Comparison of ENCODE assay signal across 29 cellular contexts in genomic region chr2:106061971-106062370, GRCh38.
"Had no signal": no experiment of that assay in that cellular context is flagged by ENCODE, and none has a peak within 500 bp of the region (broad histone marks: within the 10 kb centered on the region; RNA-seq: fewer than 3 reads in every experiment).

No MANE protein-coding gene starts in this region.

- H3K9me3 Mint-ChIP-seq: naive B cell; naive thymus-derived CD8-positive, alpha-beta T cell; neural crest cell; stimulated activated naive B cell treated with anti-CD40 and anti-IgM and Interleukin-4, amounts not matched to agents 10 μg/mL and 1 μg/mL and 100 μg/mL, for 72 hours had no signal

- ATAC-seq: naive thymus-derived CD8-positive, alpha-beta T cell; natural killer cell treated with Interleukin-12 subunit alpha and Interleukin-12 subunit beta and Interleukin-15 and Interleukin-18, amount 100 ng/mL, for 72 hours; psoas muscle; right lobe of liver; stimulated activated naive B cell treated with anti-CD40 and anti-IgM and Interleukin-4, amounts not matched to agents 10 μg/mL and 1 μg/mL and 100 μg/mL, for 72 hours; upper lobe of right lung had no signal

- H3K27ac ChIP-seq: neutrophil, ovary, parathyroid adenoma, psoas muscle, right lobe of liver, sigmoid colon, stomach, thoracic aorta, thyroid gland, transverse colon, upper lobe of right lung, uterus had no signal

- H3K79me2 ChIP-seq: parathyroid adenoma had no signal

- H3K9me3 ChIP-seq: neutrophil, ovary, psoas muscle, right lobe of liver, sigmoid colon, thoracic aorta, thyroid gland, transverse colon, upper lobe of right lung, uterus had no signal

- H3K4me3 ChIP-seq: ovary, psoas muscle, right lobe of liver, sigmoid colon, stomach, thoracic aorta, thyroid gland, transverse colon, upper lobe of right lung, uterus had no signal

- H2AFZ ChIP-seq: parathyroid adenoma had no signal

- H3K27ac Mint-ChIP-seq: naive B cell; natural killer cell treated with Interleukin-12 subunit alpha and Interleukin-12 subunit beta and Interleukin-15 and Interleukin-18, amount 100 ng/mL, for 72 hours; nephron progenitor cell; progenitor cell of endocrine pancreas; stimulated activated naive B cell treated with anti-CD40 and anti-IgM and Interleukin-4, amounts not matched to agents 10 μg/mL and 1 μg/mL and 100 μg/mL, for 72 hours; stimulated activated naive CD8-positive, alpha-beta T cell treated with anti-CD3 and anti-CD28 coated beads, Interleukin-15, Interleukin-2, amounts not matched to agents 100 ng/mL and 50 ng/mL, for 24 hours; type B pancreatic cell had no signal

- H3K4me1 ChIP-seq: parathyroid adenoma, right lobe of liver, uterus had no signal

- H3K4me3 Mint-ChIP-seq: naive B cell; naive thymus-derived CD8-positive, alpha-beta T cell; natural killer cell treated with Interleukin-12 subunit alpha and Interleukin-12 subunit beta and Interleukin-15 and Interleukin-18, amount 100 ng/mL, for 72 hours; nephron progenitor cell; neural crest cell; stimulated activated naive B cell treated with anti-CD40 and anti-IgM and Interleukin-4, amounts not matched to agents 10 μg/mL and 1 μg/mL and 100 μg/mL, for 72 hours; stimulated activated naive CD8-positive, alpha-beta T cell treated with anti-CD3 and anti-CD28 coated beads, Interleukin-15, Interleukin-2, amounts not matched to agents 100 ng/mL and 50 ng/mL, for 24 hours; type B pancreatic cell had no signal

- DNase-seq: naive B cell; naive thymus-derived CD8-positive, alpha-beta T cell; nephron progenitor cell; nucleus accumbens; ovary; posterior cingulate gyrus; psoas muscle; right lobe of liver; sigmoid colon; small intestine; stimulated activated CD4-positive, alpha-beta T cell treated with anti-CD3 and anti-CD28 coated beads, Interleukin-15, amount 100 ng/mL, for 24 hours; stimulated activated CD4-positive, alpha-beta T cell treated with anti-CD3 and anti-CD28 coated beads, Interleukin-2, amount 100 ng/mL, for 24 hours; stimulated activated CD4-positive, alpha-beta T cell treated with anti-CD3 and anti-CD28 coated beads, Interleukin-2, amount 100 ng/mL, for 48 hours; stimulated activated CD4-positive, alpha-beta T cell treated with anti-CD3 and anti-CD28 coated beads, Interleukin-4, amount 100 ng/mL, for 24 hours; stimulated activated naive B cell treated with anti-CD40 and anti-IgM and Interleukin-4, amounts not matched to agents 10 μg/mL and 1 μg/mL and 100 μg/mL, for 72 hours; stimulated activated naive CD4-positive, alpha-beta T cell treated with Interleukin-2 at 50 U/mL for 16 hours; stomach; thyroid gland; transverse colon; upper lobe of right lung; uterus had no signal

- H3K27me3 ChIP-seq: ovary, right lobe of liver, sigmoid colon, thyroid gland, uterus had no signal

- H3K36me3 ChIP-seq: neutrophil, ovary, right lobe of liver, sigmoid colon, stomach, thoracic aorta, thyroid gland, transverse colon, upper lobe of right lung, uterus had no signal

- H3K36me3 Mint-ChIP-seq: naive thymus-derived CD8-positive, alpha-beta T cell; natural killer cell treated with Interleukin-12 subunit alpha and Interleukin-12 subunit beta and Interleukin-15 and Interleukin-18, amount 100 ng/mL, for 72 hours; type B pancreatic cell had no signal
